1 cellular context compared by ENCODE assay signal in the genomic region with DNA sequence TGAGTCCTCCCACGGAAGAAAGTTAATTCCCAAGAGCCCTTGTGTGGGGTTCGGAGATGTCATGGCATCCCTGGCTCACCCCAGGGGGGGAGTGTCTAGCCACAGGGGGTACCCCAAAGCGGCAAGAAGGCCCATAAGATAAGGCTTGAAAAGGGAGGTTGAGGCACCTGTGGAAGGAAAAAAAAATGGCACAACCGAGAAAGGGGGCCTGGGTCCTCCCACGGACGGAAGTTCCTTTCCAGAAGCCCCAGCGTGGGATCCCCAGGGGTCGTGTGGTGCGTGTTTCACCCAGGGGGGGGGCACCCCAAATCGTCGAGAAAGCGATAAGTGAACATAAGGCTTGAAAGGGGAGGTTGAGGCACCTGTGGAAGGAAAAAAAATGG.
TF ChIP-seq lines count a peak whose summit lies in the region.

No MANE protein-coding gene starts in this region.

TF ChIP-seq in K562, 482 proteins besides CTCF, POLR2A, EP300 and RAD21 (continued from another document):
- TF ChIP-seq ZNF12 (CRISPR knock-in tag; IDR thresholded peaks at IDR 0.05) (no peak), NCOA4 (IDR thresholded peaks at IDR 0.05; ENCODE audit: partially characterized antibody) (no peak), ZNF583 (CRISPR knock-in tag; IDR thresholded peaks at IDR 0.05) (no peak), ZC3H8 (IDR thresholded peaks at IDR 0.05) (no peak), CREB1 (IDR thresholded peaks at IDR 0.05) (no peak), CREB1 (CRISPR knock-in tag; IDR thresholded peaks at IDR 0.05) (no peak), RFX7 (CRISPR knock-in tag; IDR thresholded peaks at IDR 0.05) (no peak)
